11 cellular contexts compared by ENCODE assay signal in the genomic region with DNA sequence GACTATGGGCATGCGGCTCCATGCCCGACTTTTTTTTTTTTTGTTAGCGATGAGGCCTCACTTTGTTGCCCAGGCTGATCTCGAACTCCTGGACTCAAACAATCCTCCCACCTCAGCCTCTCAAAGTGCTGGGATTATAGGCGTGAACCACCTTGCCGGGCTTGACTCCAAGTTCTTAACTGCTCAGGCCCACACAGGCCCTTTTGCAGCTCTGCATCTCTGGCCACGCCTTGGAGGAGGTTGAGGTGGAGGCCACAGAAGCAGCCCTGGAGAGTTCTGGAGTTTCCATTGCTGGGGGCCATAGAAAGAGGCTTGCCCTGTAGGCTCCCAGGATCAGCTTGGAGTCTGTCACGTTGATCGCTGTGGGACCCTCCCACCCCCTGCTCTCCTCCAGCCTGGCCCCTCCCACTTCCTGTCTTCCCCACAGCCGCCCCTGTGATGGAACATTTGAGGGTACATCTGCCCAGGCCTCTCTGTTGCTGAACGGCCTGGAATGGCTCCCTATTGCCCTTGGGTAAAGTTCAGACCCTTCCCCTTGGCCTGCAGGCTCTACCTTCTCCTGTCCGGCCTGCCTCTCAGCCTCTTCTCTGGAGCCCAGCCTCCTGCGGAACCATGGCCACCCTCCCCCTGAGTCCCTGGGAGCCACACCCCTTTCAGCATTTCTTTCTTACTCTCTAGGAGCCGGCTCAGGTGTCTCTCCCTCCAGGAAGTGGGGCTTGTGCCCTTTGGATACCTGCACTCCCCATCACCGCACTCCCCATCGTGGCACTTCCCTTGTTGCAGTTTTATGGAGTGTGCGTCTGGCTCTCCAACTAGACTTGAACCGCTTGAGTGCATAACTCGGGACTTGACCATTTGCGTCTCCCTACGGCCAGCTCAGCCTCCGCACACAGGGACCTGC. TPM values are rescaled to one million over a fixed set of nuclear protein-coding genes. Genes with fewer than 3 reads are reported as not detected.
DNase-seq lines count a peak whose midpoint lies in the region; ATAC-seq and TF ChIP-seq lines count a peak whose summit lies in the region.
"Had no signal": no experiment of that assay in that cellular context is flagged by ENCODE, and none has a peak within 500 bp of the region (broad histone marks: within the 10 kb centered on the region; RNA-seq: fewer than 3 reads in every experiment).

No MANE protein-coding gene starts in this region.

- H3K9me3 ChIP-seq in HUES48 (ENCODE audit: control insufficient read depth, insufficient read depth, low read length): no peaks in the 10 kb centered on the region
- H3K9me3 ChIP-seq in uterus: no peaks in the 10 kb centered on the region

- TF ChIP-seq CTCF in uterus (IDR thresholded peaks at IDR 0.05): no peak

- peaks cover 16% of the 10 kb centered on the region for H3K4me1 Mint-ChIP-seq in activated CD8-positive, alpha-beta memory T cell treated with anti-CD3 and anti-CD28 coated beads, Interleukin-2, amount 10 ng/mL, durations not matched to agents 7 days and 5 days

- H3K36me3 Mint-ChIP-seq in activated CD8-positive, alpha-beta memory T cell treated with anti-CD3 and anti-CD28 coated beads, Interleukin-2, amount 10 ng/mL, durations not matched to agents 7 days and 5 days: no peaks in the 10 kb centered on the region
- H3K36me3 Mint-ChIP-seq: natural killer cell treated with Interleukin-12 subunit alpha and Interleukin-12 subunit beta and Interleukin-15 and Interleukin-18, amount 100 ng/mL, for 72 hours had no signal

- no peak overlapping the region for H3K4me3 Mint-ChIP-seq in activated CD8-positive, alpha-beta memory T cell treated with anti-CD3 and anti-CD28 coated beads, Interleukin-2, amount 10 ng/mL, durations not matched to agents 7 days and 5 days
- H3K4me3 Mint-ChIP-seq: natural killer cell treated with Interleukin-12 subunit alpha and Interleukin-12 subunit beta and Interleukin-15 and Interleukin-18, amount 100 ng/mL, for 72 hours had no signal

- peak overlapping the region; percentile 77 for H3K27ac Mint-ChIP-seq in activated CD8-positive, alpha-beta memory T cell treated with anti-CD3 and anti-CD28 coated beads, Interleukin-2, amount 10 ng/mL, durations not matched to agents 7 days and 5 days

- intact Hi-C loops in uterus (cut with DNase I; ENCODE audit: low total_unique reads): no loop called here

- H3K4me1 ChIP-seq in HUES48 (ENCODE audit: control insufficient read depth, insufficient read depth, low read length): 0 out of 2 replicates have a peak, but pooled peaks cover 13% of the 10 kb centered on the region
- H3K4me1 ChIP-seq in uterus: peaks cover 0 to 3% of the 10 kb centered on the region in 2 donors

- ATAC-seq in activated CD8-positive, alpha-beta memory T cell treated with anti-CD3 and anti-CD28 coated beads, Interleukin-2, amount 10 ng/mL, durations not matched to agents 7 days and 5 days: peak; percentile 78

- no peaks in the 10 kb centered on the region for H3K9me3 Mint-ChIP-seq in activated CD8-positive, alpha-beta memory T cell treated with anti-CD3 and anti-CD28 coated beads, Interleukin-2, amount 10 ng/mL, durations not matched to agents 7 days and 5 days (ENCODE audit: low read depth)
- H3K9me3 Mint-ChIP-seq: natural killer cell treated with Interleukin-12 subunit alpha and Interleukin-12 subunit beta and Interleukin-15 and Interleukin-18, amount 100 ng/mL, for 72 hours had no signal

- H3K27ac ChIP-seq in HUES48 (ENCODE audit: low read depth, low read length) (peak overlapping the region; percentile 78), uterus (no peak overlapping the region)

- CTCF ChIA-PET in activated CD8-positive, alpha-beta memory T cell treated with anti-CD3 and anti-CD28 coated beads, Interleukin-2, amount 10 ng/mL, durations not matched to agents 7 days and 5 days (lab: Charles Lee): interaction anchor here (0.9 kb wide), 1 partner anchor 34 kb away, joined by 3 read pairs; no protein-coding TSS in a partner anchor

- DNase-seq in activated CD8-positive, alpha-beta memory T cell treated with anti-CD3 and anti-CD28 coated beads, Interleukin-2, amount 10 ng/mL, durations not matched to agents 7 days and 5 days: peak; percentile 71
- peak in 2 of 3 donors; percentile 38 to 60 for DNase-seq in stimulated activated CD4-positive, alpha-beta T cell treated with anti-CD3 and anti-CD28 coated beads, TNF-alpha, amount 100 ng/mL, for 48 hours (ENCODE audit: low read depth in 3 of 3)
- no peak for DNase-seq in central memory CD4-positive, alpha-beta T cell
- DNase-seq in EL (no peak), SW480 (ENCODE audit: low spot score) (no peak), uterus (no peak)
- DNase-seq: GDM1, NCI-H526 had no signal

- no peaks in the 10 kb centered on the region for H3K27me3 Mint-ChIP-seq in activated CD8-positive, alpha-beta memory T cell treated with anti-CD3 and anti-CD28 coated beads, Interleukin-2, amount 10 ng/mL, durations not matched to agents 7 days and 5 days
- H3K27me3 Mint-ChIP-seq: natural killer cell treated with Interleukin-12 subunit alpha and Interleukin-12 subunit beta and Interleukin-15 and Interleukin-18, amount 100 ng/mL, for 72 hours had no signal

- peak overlapping the region; percentile 54 for H3K9ac ChIP-seq in HUES48 (ENCODE audit: low read depth, low read length)

- H3K27me3 ChIP-seq in HUES48 (ENCODE audit: control insufficient read depth, insufficient read depth, low read length) (peaks cover 6% of the 10 kb centered on the region; the same call in 1 of the 2 replicates), uterus (no peaks in the 10 kb centered on the region)

- H3K36me3 ChIP-seq in HUES48 (ENCODE audit: control insufficient read depth, insufficient read depth, low read length): no peaks in the 10 kb centered on the region
- no peaks in the 10 kb centered on the region for H3K36me3 ChIP-seq in uterus

- TF ChIP-seq POLR2A in uterus (IDR thresholded peaks at IDR 0.05): no peak

- H3K4me3 ChIP-seq in HUES48 (ENCODE audit: low read depth, low read length) (peak overlapping the region; percentile 70), iPS-11a (ENCODE audit: low read depth, low read length) (peak overlapping the region; percentile 67), uterus (no peak overlapping the region)

RNA-seq across cellular contexts. Expression of a gene that starts 30.4 kb away (rescaled TPM):
- total RNA-seq in activated CD8-positive, alpha-beta memory T cell treated with anti-CD3 and anti-CD28 coated beads, Interleukin-2, amount 10 ng/mL, durations not matched to agents 7 days and 5 days: 1 to 10 TPM; 4.9 to 6.1 TPM
- 10 to 100 TPM in 2 of 4 donors, 1 to 10 TPM in 2; 1.8 to 31.0 (median 14.5) TPM for total RNA-seq in uterus

Comparison
In these comparisons a context has a peak if more than half of its experiments do, and no peak if none do; other contexts are left out.
1. H3K4me3 ChIP-seq: peak in HUES48 (single experiment) and iPS-11a (single experiment); none in uterus (0 of 2).
2. DNase-seq: peak in activated CD8-positive, alpha-beta memory T cell treated with anti-CD3 and anti-CD28 coated beads, Interleukin-2, amount 10 ng/mL, durations not matched to agents 7 days and 5 days (single experiment) and stimulated activated CD4-positive, alpha-beta T cell treated with anti-CD3 and anti-CD28 coated beads, TNF-alpha, amount 100 ng/mL, for 48 hours (2 of 3); none in central memory CD4-positive, alpha-beta T cell (single experiment), EL (single experiment), SW480 (single experiment) and uterus (0 of 2).